1 cellular context compared by ENCODE assay signal in genomic region chr7:75878769-75879596, GRCh38.
TF ChIP-seq lines count a peak whose summit lies in the region.

Gene RHBDD2 (plus strand): TSS chr7:75879034. CDS start chr7:75879083, 49 bp downstream.

TF ChIP-seq in HEK293, 187 proteins besides CTCF, POLR2A, EP300 and RAD21 (continued from another document and continues in another):
- peak; percentile 71 for TF ChIP-seq SP7 (tag by site-specific recombination; IDR thresholded peaks at IDR 0.05)
- TF ChIP-seq ZNF610 (tag by site-specific recombination; IDR thresholded peaks at IDR 0.05; ENCODE audit: borderline replicate concordance) = no peak
- peak; percentile 76 for TF ChIP-seq ZBTB26 (tag by site-specific recombination; optimal IDR thresholded peaks at IDR 0.05)
- peak; percentile 40; the same call in 1 of the 2 replicates for TF ChIP-seq ZBTB10 (tag by site-specific recombination; IDR thresholded peaks at IDR 0.05)
- no peak for TF ChIP-seq ZNF138 (tag by site-specific recombination; IDR thresholded peaks at IDR 0.05; ENCODE audit: borderline replicate concordance)
- peak; percentile 68 for TF ChIP-seq ZNF600 (tag by site-specific recombination; IDR thresholded peaks at IDR 0.05)
- no peak; the same call in 1 of the 2 replicates for TF ChIP-seq TSHZ1 (tag by site-specific recombination; IDR thresholded peaks at IDR 0.05; ENCODE audit: borderline replicate concordance)
- peak; percentile 30; the same call in 1 of the 2 replicates for TF ChIP-seq ZNF629 (tag by site-specific recombination; IDR thresholded peaks at IDR 0.05)
- peak; percentile 32; the same call in 1 of the 2 replicates for TF ChIP-seq ZNF843 (tag by site-specific recombination; IDR thresholded peaks at IDR 0.05)
- no peak for TF ChIP-seq ZNF280C (tag by site-specific recombination; IDR thresholded peaks at IDR 0.05)
- peak; percentile 61 for TF ChIP-seq SP3 (tag by site-specific recombination; IDR thresholded peaks at IDR 0.05)
- peak; percentile 74; the same call in 1 of the 2 replicates for TF ChIP-seq ZNF704 (tag by site-specific recombination; IDR thresholded peaks at IDR 0.05)
- peak; percentile 17; the same call in 1 of the 2 replicates for TF ChIP-seq GLIS2 (tag by site-specific recombination; IDR thresholded peaks at IDR 0.05)
- TF ChIP-seq ZBTB11 (tag by site-specific recombination; conservative IDR thresholded peaks at IDR 0.05; ENCODE audit: low read depth) = peak; percentile 57; the same call in 1 of the 2 replicates
- 0 out of 2 replicates have a peak, but pooled peaks have one; percentile 54 for TF ChIP-seq HOXD13 (CRISPR knock-in tag; IDR thresholded peaks at IDR 0.05; ENCODE audit: borderline replicate concordance)
- TF ChIP-seq ZNF37A (tag by site-specific recombination; IDR thresholded peaks at IDR 0.05) = no peak
- TF ChIP-seq ZNF433 (tag by site-specific recombination; IDR thresholded peaks at IDR 0.05; ENCODE audit: low read depth) = no peak
- TF ChIP-seq ZNF623 (tag by site-specific recombination; IDR thresholded peaks at IDR 0.05) = 0 out of 2 replicates have a peak, but pooled peaks have one; percentile 6
- TF ChIP-seq ZNF558 (tag by site-specific recombination; IDR thresholded peaks at IDR 0.05) = no peak
- TF ChIP-seq ZNF830 (tag by site-specific recombination; IDR thresholded peaks at IDR 0.05; ENCODE audit: low read depth) = no peak
- 0 out of 2 replicates have a peak, but pooled peaks have one; percentile 49 for TF ChIP-seq ZNF518A (tag by site-specific recombination; conservative IDR thresholded peaks at IDR 0.05; ENCODE audit: low read depth)
- TF ChIP-seq ATF2 (tag by site-specific recombination; IDR thresholded peaks at IDR 0.05; ENCODE audit: low read depth) = no peak
- TF ChIP-seq ZNF391 (tag by site-specific recombination; IDR thresholded peaks at IDR 0.05; ENCODE audit: borderline replicate concordance, low read depth) = no peak
- TF ChIP-seq ZNF76 (tag by site-specific recombination; IDR thresholded peaks at IDR 0.05; ENCODE audit: borderline replicate concordance, low read depth) = peak; percentile 65
- TF ChIP-seq ZNF24 (tag by site-specific recombination; IDR thresholded peaks at IDR 0.05) = no peak
- TF ChIP-seq ZNF501 (tag by site-specific recombination; IDR thresholded peaks at IDR 0.05) = peak; percentile 91
- TF ChIP-seq ZNF335 (tag by site-specific recombination; conservative IDR thresholded peaks at IDR 0.05) = peak; percentile 84
- TF ChIP-seq ZSCAN16 (tag by site-specific recombination; IDR thresholded peaks at IDR 0.05) = no peak
- no peak for TF ChIP-seq ZNF660 (tag by site-specific recombination; IDR thresholded peaks at IDR 0.05)
- TF ChIP-seq KLF8 (tag by site-specific recombination; IDR thresholded peaks at IDR 0.05) = peak; percentile 70; the same call in 1 of the 2 replicates
- TF ChIP-seq ZNF202 (tag by site-specific recombination; IDR thresholded peaks at IDR 0.05; ENCODE audit: borderline replicate concordance) = no peak
- peak; percentile 4; the same call in 1 of the 2 replicates for TF ChIP-seq EGR2 (tag by site-specific recombination; IDR thresholded peaks at IDR 0.05; ENCODE audit: low read depth)
- TF ChIP-seq ZNF664 (tag by site-specific recombination; IDR thresholded peaks at IDR 0.05) = no peak
- peak; percentile 48; the same call in 1 of the 2 replicates for TF ChIP-seq ZNF239 (tag by site-specific recombination; IDR thresholded peaks at IDR 0.05)
